Comparison of ENCODE assay signal across 21 cellular contexts in genomic region chr15:68590721-68591389, GRCh38. TPM values are rescaled to one million over a fixed set of nuclear protein-coding genes. Genes with fewer than 3 reads are reported as not detected.
A peak's percentile ranks its signal among the peaks of the same experiment; 100 is the strongest.
DNase-seq lines count a peak whose midpoint lies in the region; ATAC-seq and TF ChIP-seq lines count a peak whose summit lies in the region.
"Had no signal": no experiment of that assay in that cellular context is flagged by ENCODE, and none has a peak within 500 bp of the region (broad histone marks: within the 10 kb centered on the region; RNA-seq: fewer than 3 reads in every experiment).

No MANE protein-coding gene starts in this region.

- peak in 6 of 10 donors; percentile 34 to 86 (median 76) for DNase-seq in dorsolateral prefrontal cortex
- no peak for DNase-seq in neural progenitor cell (ENCODE audit: low spot score)
- DNase-seq in thyroid gland: peak; percentile 24 to 49
- DNase-seq in NCI-H1436 treated with DMSO at 0.1 percent for 48 hours (lab: John Stamatoyannopoulos, UW): no peak
- DNase-seq in GM03348 (ENCODE audit: low spot score): no peak
- DNase-seq: activated CD4-positive, alpha-beta T cell treated with anti-CD3 and anti-CD28 coated beads for 4 hours; activated effector memory CD4-positive, alpha-beta T cell treated with anti-CD3 and anti-CD28 coated beads, Interleukin-2, amount 50 U/mL, for 16 hours; activated T-cell treated with anti-CD3 and anti-CD28 coated beads for 4 hours; effector CD8-positive, alpha-beta T cell; NCI-H1694; NCI-H2171; NCI-H510A treated with DMSO at 0.1 percent for 48 hours; PC-9; stimulated activated naive CD8-positive, alpha-beta T cell treated with anti-CD3 and anti-CD28 coated beads, Interleukin-15, amount 100 ng/mL, for 72 hours; trophoblast cell had no signal

- H3K9me3 Mint-ChIP-seq in neural progenitor cell: no peaks in the 10 kb centered on the region
- H3K9me3 Mint-ChIP-seq: stimulated activated naive CD8-positive, alpha-beta T cell treated with anti-CD3 and anti-CD28 coated beads, Interleukin-15, amount 100 ng/mL, for 72 hours had no signal

- TF ChIP-seq POLR2A in thyroid gland (IDR thresholded peaks at IDR 0.05): no peak

- no peak overlapping the region for H3K9ac ChIP-seq in neural progenitor cell

- TF ChIP-seq CTCF in dorsolateral prefrontal cortex (IDR thresholded peaks at IDR 0.05 in 54 of 56, conservative IDR thresholded peaks at IDR 0.05 in 2 of 56; ENCODE audit: low read depth in 1 of 56, partially characterized antibody in 56 of 56) (no peak), neural progenitor cell (IDR thresholded peaks at IDR 0.05) (no peak), thyroid gland (IDR thresholded peaks at IDR 0.05) (no peak)

- no peaks in the 10 kb centered on the region for H3K79me2 ChIP-seq in neural progenitor cell (ENCODE audit: low read depth)

- no peak overlapping the region for H3K4me3 Mint-ChIP-seq in neural progenitor cell
- H3K4me3 Mint-ChIP-seq: stimulated activated naive CD8-positive, alpha-beta T cell treated with anti-CD3 and anti-CD28 coated beads, Interleukin-15, amount 100 ng/mL, for 72 hours had no signal

- H3K27ac ChIP-seq in angular gyrus (ENCODE audit: low read depth, low read length): peak overlapping the region; percentile 83
- H3K27ac ChIP-seq in dorsolateral prefrontal cortex: peak overlapping the region; percentile 62 to 98 (median 91)
- H3K27ac ChIP-seq in neural progenitor cell: no peak overlapping the region
- peak overlapping the region; percentile 48 to 88 (median 52) for H3K27ac ChIP-seq in thyroid gland
- H3K27ac ChIP-seq: heart left ventricle, neutrophil, PC-9 had no signal

- ATAC-seq in HG03432 (IDR thresholded peaks at IDR 0.05; ENCODE audit: unreplicated experiment): no peak
- ATAC-seq: GM12878; Right ventricle myocardium inferior; stimulated activated naive CD8-positive, alpha-beta T cell treated with anti-CD3 and anti-CD28 coated beads, Interleukin-15, amount 100 ng/mL, for 72 hours had no signal

- H3K4me1 ChIP-seq in neural progenitor cell: peaks cover 44% of the 10 kb centered on the region
- peaks cover 40 to 56% of the 10 kb centered on the region in 2 donors for H3K4me1 ChIP-seq in thyroid gland

- H3K27me3 ChIP-seq in dorsolateral prefrontal cortex (no peaks in the 10 kb centered on the region), neural progenitor cell (no peaks in the 10 kb centered on the region), thyroid gland (no peaks in the 10 kb centered on the region)

- peaks cover 74% of the 10 kb centered on the region for H3K4me1 Mint-ChIP-seq in neural progenitor cell

- intact Hi-C loops in dorsolateral prefrontal cortex (cut with DNase I): no loop called here
- intact Hi-C loops in thyroid gland (cut with DNase I): no loop called here

- H3F3A ChIP-seq in neural progenitor cell (ENCODE audit: low read depth): peaks cover 9% of the 10 kb centered on the region

- H3K36me3 ChIP-seq in neural progenitor cell (no peaks in the 10 kb centered on the region), thyroid gland (no peaks in the 10 kb centered on the region)
- H3K36me3 ChIP-seq: heart left ventricle, neutrophil had no signal

- H3K27me3 Mint-ChIP-seq in neural progenitor cell (ENCODE audit: insufficient read depth, low read depth): peaks cover 3% of the 10 kb centered on the region

- H3K4me3 ChIP-seq in dorsolateral prefrontal cortex (peak overlapping the region in 2 of 59 donors; percentile 2 to 4), neural progenitor cell (no peak overlapping the region), thyroid gland (replicated peaks in 1 of 3) (no peak overlapping the region)
- H3K4me3 ChIP-seq: GM12878, heart left ventricle, PC-9 had no signal

- H4K20me1 ChIP-seq in neural progenitor cell (ENCODE audit: low read depth): no peaks in the 10 kb centered on the region

- no peak overlapping the region for H3K4me2 ChIP-seq in neural progenitor cell
- H3K4me2 ChIP-seq: PC-9 had no signal

- H3K9me3 ChIP-seq in neural progenitor cell (ENCODE audit: low read depth) (no peaks in the 10 kb centered on the region), thyroid gland (no peaks in the 10 kb centered on the region)
- H3K9me3 ChIP-seq: heart left ventricle, neutrophil had no signal

- H3K27ac Mint-ChIP-seq in neural progenitor cell: peak overlapping the region; percentile 39

- no peaks in the 10 kb centered on the region for H3K36me3 Mint-ChIP-seq in neural progenitor cell

- WGBS in thyroid gland, 2 donors: 57% methylated on average over 9 of the region's 9 CpGs

- H2AFZ ChIP-seq in neural progenitor cell (replicated peaks): peak overlapping the region; percentile 77
- H2AFZ ChIP-seq: PC-9 had no signal

RNA-seq across cellular contexts. Expression of gene CORO2B, which starts 12.1 kb away (rescaled TPM):
- 100 to 1,000 TPM in 88 of 120 experiments, 10 to 100 TPM in 32; 75.5 to 144 (median 107) TPM for total RNA-seq in dorsolateral prefrontal cortex
- 1.0 and 3.3 TPM in 2 replicates for total RNA-seq in neural progenitor cell (ENCODE audit: low replicate concordance)
- 1 to 10 TPM; 3.1 to 9.6 (median 8.6) TPM for total RNA-seq in thyroid gland

Comparison
In these comparisons a context has a peak if more than half of its experiments do, and no peak if none do; other contexts are left out.
1. DNase-seq: peak in dorsolateral prefrontal cortex (6 of 10) and thyroid gland (2 of 2); none in neural progenitor cell (single experiment), NCI-H1436 treated with DMSO at 0.1 percent for 48 hours (single experiment) and GM03348 (single experiment).
2. RNA of gene CORO2B, which starts 12.1 kb away (total RNA-seq): 75.5 to 144 TPM in dorsolateral prefrontal cortex; 3.1 to 9.6 TPM in thyroid gland and 1.0 to 3.3 TPM in neural progenitor cell; every median in the first group is over 4 times any median in the second.